10 cellular contexts compared by ENCODE assay signal in the genomic region with DNA sequence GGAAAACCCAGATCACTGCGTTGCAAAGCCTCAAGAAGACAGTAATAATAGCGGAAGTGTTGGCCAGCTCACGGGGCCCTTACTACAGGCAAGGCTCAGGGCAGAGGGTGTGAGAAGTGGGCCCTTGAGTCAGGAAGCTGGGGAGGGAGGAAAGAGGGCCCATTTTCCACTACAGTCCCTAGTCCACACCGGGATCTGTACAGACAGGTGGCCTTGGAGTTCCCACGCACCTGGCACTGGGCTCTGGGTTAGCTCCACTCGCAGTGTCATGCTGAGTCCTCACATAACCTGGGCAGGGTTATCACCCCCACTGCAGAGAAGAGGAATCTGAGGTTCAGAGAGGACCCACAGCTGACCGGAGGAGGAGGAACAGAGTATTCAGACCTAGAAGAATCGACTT. TPM values are rescaled to one million over a fixed set of nuclear protein-coding genes. Genes with fewer than 3 reads are reported as not detected.
A peak's percentile ranks its signal among the peaks of the same experiment; 100 is the strongest.
DNase-seq lines count a peak whose midpoint lies in the region; ATAC-seq, FAIRE-seq and TF ChIP-seq lines count a peak whose summit lies in the region.
"Had no signal": no experiment of that assay in that cellular context is flagged by ENCODE, and none has a peak within 500 bp of the region (broad histone marks: within the 10 kb centered on the region; RNA-seq: fewer than 3 reads in every experiment).

No MANE protein-coding gene starts in this region.

- H3K18ac ChIP-seq in mesendoderm (ENCODE audit: low read length), result no peak overlapping the region

- H2BK5ac ChIP-seq in mesendoderm (ENCODE audit: low read length), result no peak overlapping the region

- no peak overlapping the region for H2BK15ac ChIP-seq in mesendoderm (replicated peaks; ENCODE audit: low read depth)

- H3K4ac ChIP-seq in mesendoderm (ENCODE audit: low read depth, low read length), result no peak overlapping the region

- H3K4me1 ChIP-seq in BLaER1 (peaks cover 62% of the 10 kb centered on the region), SJCRH30 (peaks cover 70% of the 10 kb centered on the region), gastroesophageal sphincter (peaks cover 12 to 98% (median 67%) of the 10 kb centered on the region in 3 donors), rectal smooth muscle tissue (ENCODE audit: control insufficient read depth, insufficient read depth, low read length) (peaks cover 81% of the 10 kb centered on the region), mesendoderm (ENCODE audit: control insufficient read depth, low read depth, low read length) (no peaks in the 10 kb centered on the region)

- H3K79me1 ChIP-seq in mesendoderm (ENCODE audit: low read length), result no peaks in the 10 kb centered on the region

- ATAC-seq in gastroesophageal sphincter, result no peak
- ATAC-seq: esophagus mucosa had no signal

- H3K56ac ChIP-seq in mesendoderm (ENCODE audit: low read length), result no peak overlapping the region

- H3K27ac ChIP-seq in BLaER1 (peak overlapping the region; percentile 87), SJCRH30 (peak overlapping the region; percentile 72), gastroesophageal sphincter (peak overlapping the region; percentile 69 to 98 (median 96)), rectal smooth muscle tissue (ENCODE audit: low read depth, low read length) (peak overlapping the region; percentile 90), mesendoderm (ENCODE audit: low read depth, low read length) (no peak overlapping the region)

- H3K36me3 ChIP-seq in BLaER1, result peaks cover 11% of the 10 kb centered on the region
- H3K36me3 ChIP-seq in SJCRH30, result no peaks in the 10 kb centered on the region
- peaks cover 0 to 9% of the 10 kb centered on the region in 2 donors for H3K36me3 ChIP-seq in gastroesophageal sphincter
- no peaks in the 10 kb centered on the region for H3K36me3 ChIP-seq in rectal smooth muscle tissue (ENCODE audit: control insufficient read depth, insufficient read depth, low read length)
- H3K36me3 ChIP-seq in mesendoderm (ENCODE audit: control insufficient read depth, insufficient read depth, low read length), result no peaks in the 10 kb centered on the region

- H3K4me2 ChIP-seq in BLaER1 (peak overlapping the region; percentile 85; the same call in 1 of the 2 replicates), mesendoderm (ENCODE audit: low read length) (no peak overlapping the region)

- no peaks in the 10 kb centered on the region for H3K79me2 ChIP-seq in mesendoderm (ENCODE audit: control insufficient read depth, insufficient read depth, low read length)

- DNase-seq in SJCRH30 (no peak), NCI-H1694 treated with DMSO at 0.1 percent for 48 hours (lab: John Stamatoyannopoulos, UW) (no peak), mesendoderm (no peak), H54 (ENCODE audit: insufficient read length, low spot score) (no peak), foreskin fibroblast (no peak)
- DNase-seq: activated CD4-positive, alpha-beta T cell treated with anti-CD3 and anti-CD28 coated beads for 4 hours had no signal

- no peak overlapping the region for H4K5ac ChIP-seq in mesendoderm (ENCODE audit: low read length)

- H2AK5ac ChIP-seq in mesendoderm (ENCODE audit: low read length), result no peak overlapping the region

- 20 to 70% methylated on average over 1 to 5 of the region's 8 CpGs for WGBS in gastroesophageal sphincter (ENCODE audit: low coverage in 1 of 2), 2 donors
- no CpG with 5 or more reads among the region's 8 CpGs for WGBS in mesendoderm (ENCODE audit: extremely low coverage, insufficient coverage, low lambda C conversion rate)

- H3K4me3 ChIP-seq in BLaER1, result no peak overlapping the region
- H3K4me3 ChIP-seq in SJCRH30, result no peak overlapping the region
- no peak overlapping the region for H3K4me3 ChIP-seq in gastroesophageal sphincter
- H3K4me3 ChIP-seq in rectal smooth muscle tissue (ENCODE audit: low read length), result peak overlapping the region; percentile 2
- H3K4me3 ChIP-seq in mesendoderm (ENCODE audit: low read length), result no peak overlapping the region
- H3K4me3 ChIP-seq in foreskin fibroblast (ENCODE audit: low read depth in 1 of 2, low read length in 2 of 2), result no peak overlapping the region

- H3K27me3 ChIP-seq in BLaER1, result no peaks in the 10 kb centered on the region
- no peaks in the 10 kb centered on the region for H3K27me3 ChIP-seq in SJCRH30
- no peaks in the 10 kb centered on the region for H3K27me3 ChIP-seq in gastroesophageal sphincter
- no peaks in the 10 kb centered on the region for H3K27me3 ChIP-seq in rectal smooth muscle tissue (ENCODE audit: control insufficient read depth, insufficient read depth, low read length)
- no peaks in the 10 kb centered on the region for H3K27me3 ChIP-seq in mesendoderm (ENCODE audit: insufficient read depth, low read length, poor library complexity)

- TF ChIP-seq POLR2A in gastroesophageal sphincter (IDR thresholded peaks at IDR 0.05) (no peak), H54 (IDR thresholded peaks at IDR 0.05; ENCODE audit: low read depth, low read length) (no peak)

- FAIRE-seq in H54 (lab: Jason Lieb, UNC), result no peak

- H4K8ac ChIP-seq in mesendoderm (ENCODE audit: low read depth, low read length), result no peak overlapping the region

- TF ChIP-seq CTCF in gastroesophageal sphincter (IDR thresholded peaks at IDR 0.05), result no peak
- TF ChIP-seq CTCF in foreskin fibroblast (IDR thresholded peaks at IDR 0.05; ENCODE audit: low read depth, low read length), result no peak

- H3K23ac ChIP-seq in mesendoderm (ENCODE audit: low read length), result no peak overlapping the region

- no peaks in the 10 kb centered on the region for H4K20me1 ChIP-seq in BLaER1

- no peak overlapping the region for H3K9ac ChIP-seq in BLaER1
- H3K9ac ChIP-seq in rectal smooth muscle tissue (ENCODE audit: low read length), result peak overlapping the region; percentile 63
- H3K9ac ChIP-seq in mesendoderm (ENCODE audit: low read length), result no peak overlapping the region

- H2BK120ac ChIP-seq in mesendoderm (ENCODE audit: low read depth, low read length), result no peak overlapping the region

- H3K9me3 ChIP-seq in BLaER1 (no peaks in the 10 kb centered on the region), SJCRH30 (replicated peaks) (no peaks in the 10 kb centered on the region), gastroesophageal sphincter (no peaks in the 10 kb centered on the region)

- no peak for TF ChIP-seq EP300 in gastroesophageal sphincter (IDR thresholded peaks at IDR 0.05)

RNA-seq across cellular contexts. Expression of a gene that starts 16.8 kb away (rescaled TPM):
- 24.6 and 27.4 TPM in 2 replicates for total RNA-seq in SJCRH30 (2014; rRNA removed; shearing (Covaris generic))
- 100 to 1,000 TPM in 1 of 4 donors, 10 to 100 TPM in 3; 70.9 to 234 (median 85.9) TPM for total RNA-seq in gastroesophageal sphincter
- 43.1 TPM for polyA plus RNA-seq in mesendoderm (2013, experiment 1 of 2)
- polyA plus RNA-seq in mesendoderm (2013, experiment 2 of 2), result 46.9 TPM

RNA-seq across cellular contexts. Expression of a gene that starts 56.3 kb away (rescaled TPM):
- total RNA-seq in SJCRH30 (2014; rRNA removed; shearing (Covaris generic)), result 0.61 and 0.75 TPM in 2 replicates
- 1 to 10 TPM; 1.6 to 4.1 (median 2.8) TPM for total RNA-seq in gastroesophageal sphincter
- 4.1 TPM for polyA plus RNA-seq in mesendoderm (2013, experiment 1 of 2)
- 4.1 TPM for polyA plus RNA-seq in mesendoderm (2013, experiment 2 of 2)
